Comparison of ENCODE assay signal across 16 cellular contexts in the genomic region with DNA sequence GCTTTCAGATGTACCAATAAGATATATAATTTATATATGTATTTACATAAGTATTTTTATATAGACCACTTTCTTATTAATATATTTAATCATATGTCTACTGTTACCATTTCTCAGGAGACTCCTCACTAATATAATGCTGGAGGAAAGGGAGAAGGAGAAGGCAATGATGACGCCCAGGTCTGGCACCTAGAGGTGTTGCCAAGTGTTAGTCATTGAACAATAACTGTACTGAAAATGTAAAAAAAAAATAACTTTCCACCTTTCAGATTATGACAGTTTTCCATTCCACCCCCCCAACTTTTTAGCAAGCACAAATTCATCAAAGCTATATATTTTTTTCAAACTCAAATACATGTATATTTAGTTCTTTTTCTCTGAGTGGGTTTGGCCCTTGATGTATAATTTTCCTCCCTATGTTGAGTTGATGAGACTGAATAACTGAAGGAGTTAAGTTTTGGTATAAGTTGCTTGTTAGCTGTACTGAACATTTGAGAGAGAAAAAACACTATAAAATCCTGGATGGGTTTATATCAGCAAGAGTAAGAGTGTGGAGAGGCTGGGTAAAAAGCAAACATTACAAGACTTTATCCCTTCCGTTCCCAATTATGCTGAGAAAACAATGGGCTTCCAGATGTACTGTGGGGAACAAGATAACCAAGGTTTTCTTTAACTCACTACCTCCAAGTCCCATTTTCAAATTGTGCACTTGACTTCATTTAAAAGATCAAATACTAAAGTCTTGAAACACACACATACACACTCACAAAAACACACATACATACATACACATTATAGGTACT.
DNase-seq lines count a peak whose midpoint lies in the region; ATAC-seq, FAIRE-seq and TF ChIP-seq lines count a peak whose summit lies in the region.
"Had no signal": no experiment of that assay in that cellular context is flagged by ENCODE, and none has a peak within 500 bp of the region (broad histone marks: within the 10 kb centered on the region; RNA-seq: fewer than 3 reads in every experiment).

No MANE protein-coding gene starts in this region.

- no peak for TF ChIP-seq EP300 in ovary (IDR thresholded peaks at IDR 0.05)

- H3K27me3 ChIP-seq in astrocyte (ENCODE audit: insufficient read depth, low read length) (no peaks in the 10 kb centered on the region), ovary (no peaks in the 10 kb centered on the region)

- TF ChIP-seq POLR2A in ovary (IDR thresholded peaks at IDR 0.05), result no peak

- no peaks in the 10 kb centered on the region for H3K27me3 Mint-ChIP-seq in activated CD4-positive, alpha-beta T cell treated with anti-CD3 and anti-CD28 coated beads, Interleukin-2, amount 10 ng/mL, durations not matched to agents 24 days and 14 days
- no peaks in the 10 kb centered on the region for H3K27me3 Mint-ChIP-seq in activated CD4-positive, alpha-beta T cell treated with anti-CD3 and anti-CD28 coated beads, Interleukin-2, amount 10 ng/mL, durations not matched to agents 7 days and 5 days
- no peaks in the 10 kb centered on the region for H3K27me3 Mint-ChIP-seq in astrocyte (ENCODE audit: low read depth, unreplicated experiment)

- intact Hi-C loops in activated CD4-positive, alpha-beta T cell treated with anti-CD3 and anti-CD28 coated beads, Interleukin-2, amount 10 ng/mL, durations not matched to agents 24 days and 14 days (cut with micrococcal nuclease), result loop anchor here (5.0 kb wide), 1 partner anchor 62 kb away; no protein-coding TSS in a partner anchor
- intact Hi-C loops in mucosa of descending colon (cut with DNase I, micrococcal nuclease) (no loop called here), ovary (cut with DNase I) (no loop called here)

- no peaks in the 10 kb centered on the region for H3K4me1 ChIP-seq in astrocyte (ENCODE audit: insufficient read depth, low read length)
- no peaks in the 10 kb centered on the region for H3K4me1 ChIP-seq in mucosa of descending colon (ENCODE audit: low read depth)
- H3K4me1 ChIP-seq in ovary (ENCODE audit: insufficient read depth), result no peaks in the 10 kb centered on the region

- CTCF ChIA-PET in activated CD4-positive, alpha-beta T cell treated with anti-CD3 and anti-CD28 coated beads, Interleukin-2, amount 10 ng/mL, durations not matched to agents 7 days and 5 days (lab: Charles Lee), result interaction anchor here (1.0 to 1.5 kb wide), 2 partner anchors 14 to 52 kb away, joined by 3 read pairs; no protein-coding TSS in a partner anchor

- H3K9ac ChIP-seq in astrocyte (ENCODE audit: low read length), result no peak overlapping the region

- peak overlapping the region; percentile 42 for H3K27ac Mint-ChIP-seq in activated CD4-positive, alpha-beta T cell treated with anti-CD3 and anti-CD28 coated beads, Interleukin-2, amount 10 ng/mL, durations not matched to agents 24 days and 14 days
- no peak overlapping the region for H3K27ac Mint-ChIP-seq in activated CD4-positive, alpha-beta T cell treated with anti-CD3 and anti-CD28 coated beads, Interleukin-2, amount 10 ng/mL, durations not matched to agents 7 days and 5 days
- no peak overlapping the region for H3K27ac Mint-ChIP-seq in astrocyte (ENCODE audit: unreplicated experiment)

- TF ChIP-seq CTCF in astrocyte (IDR thresholded peaks at IDR 0.05; ENCODE audit: insufficient read depth, low read depth, low read length) (no peak), mucosa of descending colon (IDR thresholded peaks at IDR 0.05) (no peak), ovary (IDR thresholded peaks at IDR 0.05) (no peak), GM13977 (IDR thresholded peaks at IDR 0.05; ENCODE audit: extremely low read depth, insufficient read depth, missing control alignments) (no peak)

- no peaks in the 10 kb centered on the region for H3K36me3 Mint-ChIP-seq in activated CD4-positive, alpha-beta T cell treated with anti-CD3 and anti-CD28 coated beads, Interleukin-2, amount 10 ng/mL, durations not matched to agents 24 days and 14 days (ENCODE audit: low read depth)
- H3K36me3 Mint-ChIP-seq in activated CD4-positive, alpha-beta T cell treated with anti-CD3 and anti-CD28 coated beads, Interleukin-2, amount 10 ng/mL, durations not matched to agents 7 days and 5 days (ENCODE audit: low read depth), result peaks cover 11% of the 10 kb centered on the region
- H3K36me3 Mint-ChIP-seq in astrocyte (ENCODE audit: low read depth, unreplicated experiment), result peaks cover 1% of the 10 kb centered on the region

- no peak overlapping the region for H3K27ac ChIP-seq in astrocyte (ENCODE audit: low read depth, low read length)
- no peak overlapping the region for H3K27ac ChIP-seq in ovary

- in situ Hi-C loops in GM13977 (cut with MboI; ENCODE audit: low pct_unique_long_range_greater_than_20kb, low sequenced_read_pairs, unreplicated experiment), result no loop called here

- FAIRE-seq in astrocyte (lab: Jason Lieb, UNC), result peak; percentile 13
- FAIRE-seq: A204.1 had no signal

- no peaks in the 10 kb centered on the region for H3K79me2 ChIP-seq in astrocyte (ENCODE audit: insufficient read depth, low read length)

- peaks cover 7% of the 10 kb centered on the region for H3K9me3 Mint-ChIP-seq in activated CD4-positive, alpha-beta T cell treated with anti-CD3 and anti-CD28 coated beads, Interleukin-2, amount 10 ng/mL, durations not matched to agents 24 days and 14 days
- peaks cover 10% of the 10 kb centered on the region for H3K9me3 Mint-ChIP-seq in activated CD4-positive, alpha-beta T cell treated with anti-CD3 and anti-CD28 coated beads, Interleukin-2, amount 10 ng/mL, durations not matched to agents 7 days and 5 days
- peaks cover 9% of the 10 kb centered on the region for H3K9me3 Mint-ChIP-seq in astrocyte (ENCODE audit: unreplicated experiment)

- no peaks in the 10 kb centered on the region for H4K20me1 ChIP-seq in astrocyte (ENCODE audit: insufficient read depth, low read length)

- no peaks in the 10 kb centered on the region for H3K36me3 ChIP-seq in astrocyte (ENCODE audit: insufficient read depth, low read length)
- no peaks in the 10 kb centered on the region for H3K36me3 ChIP-seq in mucosa of descending colon (ENCODE audit: low read depth)
- no peaks in the 10 kb centered on the region for H3K36me3 ChIP-seq in ovary

- H3K4me1 Mint-ChIP-seq in activated CD4-positive, alpha-beta T cell treated with anti-CD3 and anti-CD28 coated beads, Interleukin-2, amount 10 ng/mL, durations not matched to agents 24 days and 14 days, result peaks cover 13% of the 10 kb centered on the region
- H3K4me1 Mint-ChIP-seq in activated CD4-positive, alpha-beta T cell treated with anti-CD3 and anti-CD28 coated beads, Interleukin-2, amount 10 ng/mL, durations not matched to agents 7 days and 5 days, result peaks cover 12% of the 10 kb centered on the region
- H3K4me1 Mint-ChIP-seq in astrocyte (ENCODE audit: low read depth, unreplicated experiment), result no peaks in the 10 kb centered on the region

- POLR2A ChIA-PET in activated CD4-positive, alpha-beta T cell treated with anti-CD3 and anti-CD28 coated beads, Interleukin-2, amount 10 ng/mL, durations not matched to agents 7 days and 5 days (lab: Charles Lee), result no interaction called here

- no peak for ATAC-seq in mucosa of descending colon
- ATAC-seq: PC-3 had no signal

- H3K9me3 ChIP-seq in astrocyte (ENCODE audit: insufficient read depth, low read depth, low read length) (no peaks in the 10 kb centered on the region), mucosa of descending colon (no peaks in the 10 kb centered on the region), ovary (no peaks in the 10 kb centered on the region)

- 64 to 70% (median 67%) methylated on average over 2 of the region's 2 CpGs for WGBS in ovary, 3 donors

- no peak overlapping the region for H3K4me3 Mint-ChIP-seq in activated CD4-positive, alpha-beta T cell treated with anti-CD3 and anti-CD28 coated beads, Interleukin-2, amount 10 ng/mL, durations not matched to agents 24 days and 14 days
- H3K4me3 Mint-ChIP-seq in activated CD4-positive, alpha-beta T cell treated with anti-CD3 and anti-CD28 coated beads, Interleukin-2, amount 10 ng/mL, durations not matched to agents 7 days and 5 days, result no peak overlapping the region
- H3K4me3 Mint-ChIP-seq in astrocyte (ENCODE audit: unreplicated experiment), result no peak overlapping the region

- H3K4me2 ChIP-seq in astrocyte (ENCODE audit: low read length), result no peak overlapping the region

- H2AFZ ChIP-seq in astrocyte (ENCODE audit: low read depth, low read length), result no peak overlapping the region

- no peak for DNase-seq in activated CD4-positive, alpha-beta T cell treated with anti-CD3 and anti-CD28 coated beads, Interleukin-2, amount 10 ng/mL, durations not matched to agents 24 days and 14 days
- no peak for DNase-seq in activated CD4-positive, alpha-beta T cell treated with anti-CD3 and anti-CD28 coated beads, Interleukin-2, amount 10 ng/mL, durations not matched to agents 7 days and 5 days
- DNase-seq in stimulated activated CD4-positive, alpha-beta T cell treated with anti-CD3 and anti-CD28 coated beads, Interleukin-2, amount 100 ng/mL, for 4 hours (ENCODE audit: low read depth), result peak; percentile 2
- DNase-seq in stimulated activated CD4-positive, alpha-beta T cell treated with anti-CD3 and anti-CD28 coated beads, Interleukin-4, amount 100 ng/mL, for 4 hours, result no peak
- no peak for DNase-seq in astrocyte (ENCODE audit: low read depth)
- no peak for DNase-seq in mucosa of descending colon
- no peak for DNase-seq in ovary
- DNase-seq in GM13977 (ENCODE audit: low spot score), result no peak
- DNase-seq: C1 segment of cervical spinal cord, H7, KG1, NCI-H1092, NCI-H446, NCI-H748 treated with DMSO at 0.1 percent for 48 hours, PC-3 had no signal

- H3K4me3 ChIP-seq in astrocyte (ENCODE audit: insufficient read depth, low read depth, low read length) (no peak overlapping the region), mucosa of descending colon (no peak overlapping the region), ovary (no peak overlapping the region)
